ENCODE assay signal across 3 cellular contexts in the genomic region with DNA sequence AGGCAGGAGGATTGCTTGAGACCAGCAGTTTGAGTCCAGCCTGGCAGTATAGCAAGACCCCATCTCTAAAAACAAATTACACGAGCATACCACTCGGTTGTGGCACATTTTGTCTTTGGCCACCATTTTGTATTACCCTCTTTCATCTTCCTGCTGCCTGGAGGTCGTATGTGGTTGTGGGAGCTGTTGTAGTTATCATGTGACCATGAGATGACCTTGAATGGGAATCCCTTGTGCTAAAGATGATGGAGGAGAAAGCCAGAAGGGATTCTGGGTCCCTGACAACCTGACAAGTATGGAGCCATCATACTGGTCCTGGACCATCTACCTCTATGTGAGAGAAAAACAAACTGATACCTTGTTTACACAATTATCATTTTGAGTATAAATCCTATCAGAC.
TF ChIP-seq lines count a peak whose summit lies in the region.

No MANE protein-coding gene starts in this region.

TF ChIP-seq in GM12891, 5 proteins besides CTCF, POLR2A, EP300 and RAD21 (continued from another document):
- TF ChIP-seq TAF1 (IDR thresholded peaks at IDR 0.05; ENCODE audit: low read depth, low read length) (no peak), POU2F2 (IDR thresholded peaks at IDR 0.05; ENCODE audit: low read depth, low read length) (no peak)
TF ChIP-seq in GM12891: peak in this region for 0.

TF ChIP-seq in HCT116, 20 proteins besides CTCF, POLR2A, EP300 and RAD21 (continued from another document):
- TF ChIP-seq, protein P1, sequence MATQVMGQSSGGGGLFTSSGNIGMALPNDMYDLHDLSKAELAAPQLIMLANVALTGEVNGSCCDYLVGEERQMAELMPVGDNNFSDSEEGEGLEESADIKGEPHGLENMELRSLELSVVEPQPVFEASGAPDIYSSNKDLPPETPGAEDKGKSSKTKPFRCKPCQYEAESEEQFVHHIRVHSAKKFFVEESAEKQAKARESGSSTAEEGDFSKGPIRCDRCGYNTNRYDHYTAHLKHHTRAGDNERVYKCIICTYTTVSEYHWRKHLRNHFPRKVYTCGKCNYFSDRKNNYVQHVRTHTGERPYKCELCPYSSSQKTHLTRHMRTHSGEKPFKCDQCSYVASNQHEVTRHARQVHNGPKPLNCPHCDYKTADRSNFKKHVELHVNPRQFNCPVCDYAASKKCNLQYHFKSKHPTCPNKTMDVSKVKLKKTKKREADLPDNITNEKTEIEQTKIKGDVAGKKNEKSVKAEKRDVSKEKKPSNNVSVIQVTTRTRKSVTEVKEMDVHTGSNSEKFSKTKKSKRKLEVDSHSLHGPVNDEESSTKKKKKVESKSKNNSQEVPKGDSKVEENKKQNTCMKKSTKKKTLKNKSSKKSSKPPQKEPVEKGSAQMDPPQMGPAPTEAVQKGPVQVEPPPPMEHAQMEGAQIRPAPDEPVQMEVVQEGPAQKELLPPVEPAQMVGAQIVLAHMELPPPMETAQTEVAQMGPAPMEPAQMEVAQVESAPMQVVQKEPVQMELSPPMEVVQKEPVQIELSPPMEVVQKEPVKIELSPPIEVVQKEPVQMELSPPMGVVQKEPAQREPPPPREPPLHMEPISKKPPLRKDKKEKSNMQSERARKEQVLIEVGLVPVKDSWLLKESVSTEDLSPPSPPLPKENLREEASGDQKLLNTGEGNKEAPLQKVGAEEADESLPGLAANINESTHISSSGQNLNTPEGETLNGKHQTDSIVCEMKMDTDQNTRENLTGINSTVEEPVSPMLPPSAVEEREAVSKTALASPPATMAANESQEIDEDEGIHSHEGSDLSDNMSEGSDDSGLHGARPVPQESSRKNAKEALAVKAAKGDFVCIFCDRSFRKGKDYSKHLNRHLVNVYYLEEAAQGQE (IDR thresholded peaks at IDR 0.05; ENCODE audit: low read depth), result no peak
- TF ChIP-seq TCF7L2 (IDR thresholded peaks at IDR 0.05; ENCODE audit: borderline replicate concordance, extremely low read depth, insufficient read depth, insufficient read length) (no peak), SIN3A (IDR thresholded peaks at IDR 0.05; ENCODE audit: low read depth) (no peak), JUND (IDR thresholded peaks at IDR 0.05) (no peak), EZH2phosphoT487 (IDR thresholded peaks at IDR 0.05; ENCODE audit: borderline replicate concordance) (no peak), YY1 (IDR thresholded peaks at IDR 0.05; ENCODE audit: extremely low read depth, insufficient replicate concordance, low read depth, low read length) (no peak), ELF1 (IDR thresholded peaks at IDR 0.05; ENCODE audit: borderline replicate concordance, low read depth) (no peak), ZNF274 (IDR thresholded peaks at IDR 0.05; ENCODE audit: low read depth, low read length) (no peak)
- TF ChIP-seq, protein P2, sequence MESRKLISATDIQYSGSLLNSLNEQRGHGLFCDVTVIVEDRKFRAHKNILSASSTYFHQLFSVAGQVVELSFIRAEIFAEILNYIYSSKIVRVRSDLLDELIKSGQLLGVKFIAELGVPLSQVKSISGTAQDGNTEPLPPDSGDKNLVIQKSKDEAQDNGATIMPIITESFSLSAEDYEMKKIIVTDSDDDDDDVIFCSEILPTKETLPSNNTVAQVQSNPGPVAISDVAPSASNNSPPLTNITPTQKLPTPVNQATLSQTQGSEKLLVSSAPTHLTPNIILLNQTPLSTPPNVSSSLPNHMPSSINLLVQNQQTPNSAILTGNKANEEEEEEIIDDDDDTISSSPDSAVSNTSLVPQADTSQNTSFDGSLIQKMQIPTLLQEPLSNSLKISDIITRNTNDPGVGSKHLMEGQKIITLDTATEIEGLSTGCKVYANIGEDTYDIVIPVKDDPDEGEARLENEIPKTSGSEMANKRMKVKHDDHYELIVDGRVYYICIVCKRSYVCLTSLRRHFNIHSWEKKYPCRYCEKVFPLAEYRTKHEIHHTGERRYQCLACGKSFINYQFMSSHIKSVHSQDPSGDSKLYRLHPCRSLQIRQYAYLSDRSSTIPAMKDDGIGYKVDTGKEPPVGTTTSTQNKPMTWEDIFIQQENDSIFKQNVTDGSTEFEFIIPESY (IDR thresholded peaks at IDR 0.05; ENCODE audit: extremely low read depth, insufficient replicate concordance, low read length), result no peak
- TF ChIP-seq, protein P3, sequence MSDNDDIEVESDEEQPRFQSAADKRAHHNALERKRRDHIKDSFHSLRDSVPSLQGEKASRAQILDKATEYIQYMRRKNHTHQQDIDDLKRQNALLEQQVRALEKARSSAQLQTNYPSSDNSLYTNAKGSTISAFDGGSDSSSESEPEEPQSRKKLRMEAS (IDR thresholded peaks at IDR 0.05), result no peak

TF ChIP-seq in K562, 482 proteins besides CTCF, POLR2A, EP300 and RAD21:
- TF ChIP-seq, protein P4, sequence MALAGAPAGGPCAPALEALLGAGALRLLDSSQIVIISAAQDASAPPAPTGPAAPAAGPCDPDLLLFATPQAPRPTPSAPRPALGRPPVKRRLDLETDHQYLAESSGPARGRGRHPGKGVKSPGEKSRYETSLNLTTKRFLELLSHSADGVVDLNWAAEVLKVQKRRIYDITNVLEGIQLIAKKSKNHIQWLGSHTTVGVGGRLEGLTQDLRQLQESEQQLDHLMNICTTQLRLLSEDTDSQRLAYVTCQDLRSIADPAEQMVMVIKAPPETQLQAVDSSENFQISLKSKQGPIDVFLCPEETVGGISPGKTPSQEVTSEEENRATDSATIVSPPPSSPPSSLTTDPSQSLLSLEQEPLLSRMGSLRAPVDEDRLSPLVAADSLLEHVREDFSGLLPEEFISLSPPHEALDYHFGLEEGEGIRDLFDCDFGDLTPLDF (CRISPR knock-in tag; IDR thresholded peaks at IDR 0.05), result no peak
- TF ChIP-seq, protein P5, sequence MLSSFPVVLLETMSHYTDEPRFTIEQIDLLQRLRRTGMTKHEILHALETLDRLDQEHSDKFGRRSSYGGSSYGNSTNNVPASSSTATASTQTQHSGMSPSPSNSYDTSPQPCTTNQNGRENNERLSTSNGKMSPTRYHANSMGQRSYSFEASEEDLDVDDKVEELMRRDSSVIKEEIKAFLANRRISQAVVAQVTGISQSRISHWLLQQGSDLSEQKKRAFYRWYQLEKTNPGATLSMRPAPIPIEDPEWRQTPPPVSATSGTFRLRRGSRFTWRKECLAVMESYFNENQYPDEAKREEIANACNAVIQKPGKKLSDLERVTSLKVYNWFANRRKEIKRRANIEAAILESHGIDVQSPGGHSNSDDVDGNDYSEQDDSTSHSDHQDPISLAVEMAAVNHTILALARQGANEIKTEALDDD (IDR thresholded peaks at IDR 0.05), result no peak
- TF ChIP-seq ESRRA (IDR thresholded peaks at IDR 0.05; ENCODE audit: borderline replicate concordance, low read depth) (peak; percentile 62; the same call in 1 of the 2 replicates), ZNF224 (CRISPR knock-in tag; IDR thresholded peaks at IDR 0.05) (no peak), ZNF124 (CRISPR knock-in tag; IDR thresholded peaks at IDR 0.05) (no peak), CTBP1 (IDR thresholded peaks at IDR 0.05; ENCODE audit: borderline replicate concordance) (0 out of 2 replicates have a peak, but pooled peaks have one; percentile 36), RFX1 (IDR thresholded peaks at IDR 0.05) (no peak)
- TF ChIP-seq, protein P6, sequence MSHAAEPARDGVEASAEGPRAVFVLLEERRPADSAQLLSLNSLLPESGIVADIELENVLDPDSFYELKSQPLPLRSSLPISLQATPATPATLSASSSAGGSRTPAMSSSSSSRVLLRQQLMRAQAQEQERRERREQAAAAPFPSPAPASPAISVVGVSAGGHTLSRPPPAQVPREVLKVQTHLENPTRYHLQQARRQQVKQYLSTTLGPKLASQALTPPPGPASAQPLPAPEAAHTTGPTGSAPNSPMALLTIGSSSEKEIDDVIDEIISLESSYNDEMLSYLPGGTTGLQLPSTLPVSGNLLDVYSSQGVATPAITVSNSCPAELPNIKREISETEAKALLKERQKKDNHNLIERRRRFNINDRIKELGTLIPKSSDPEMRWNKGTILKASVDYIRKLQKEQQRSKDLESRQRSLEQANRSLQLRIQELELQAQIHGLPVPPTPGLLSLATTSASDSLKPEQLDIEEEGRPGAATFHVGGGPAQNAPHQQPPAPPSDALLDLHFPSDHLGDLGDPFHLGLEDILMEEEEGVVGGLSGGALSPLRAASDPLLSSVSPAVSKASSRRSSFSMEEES (CRISPR knock-in tag; IDR thresholded peaks at IDR 0.05), result peak; percentile 55
- TF ChIP-seq, protein P7, sequence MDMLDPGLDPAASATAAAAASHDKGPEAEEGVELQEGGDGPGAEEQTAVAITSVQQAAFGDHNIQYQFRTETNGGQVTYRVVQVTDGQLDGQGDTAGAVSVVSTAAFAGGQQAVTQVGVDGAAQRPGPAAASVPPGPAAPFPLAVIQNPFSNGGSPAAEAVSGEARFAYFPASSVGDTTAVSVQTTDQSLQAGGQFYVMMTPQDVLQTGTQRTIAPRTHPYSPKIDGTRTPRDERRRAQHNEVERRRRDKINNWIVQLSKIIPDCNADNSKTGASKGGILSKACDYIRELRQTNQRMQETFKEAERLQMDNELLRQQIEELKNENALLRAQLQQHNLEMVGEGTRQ (CRISPR knock-in tag; IDR thresholded peaks at IDR 0.05), result no peak
